8 cellular contexts compared by ENCODE assay signal in the genomic region with DNA sequence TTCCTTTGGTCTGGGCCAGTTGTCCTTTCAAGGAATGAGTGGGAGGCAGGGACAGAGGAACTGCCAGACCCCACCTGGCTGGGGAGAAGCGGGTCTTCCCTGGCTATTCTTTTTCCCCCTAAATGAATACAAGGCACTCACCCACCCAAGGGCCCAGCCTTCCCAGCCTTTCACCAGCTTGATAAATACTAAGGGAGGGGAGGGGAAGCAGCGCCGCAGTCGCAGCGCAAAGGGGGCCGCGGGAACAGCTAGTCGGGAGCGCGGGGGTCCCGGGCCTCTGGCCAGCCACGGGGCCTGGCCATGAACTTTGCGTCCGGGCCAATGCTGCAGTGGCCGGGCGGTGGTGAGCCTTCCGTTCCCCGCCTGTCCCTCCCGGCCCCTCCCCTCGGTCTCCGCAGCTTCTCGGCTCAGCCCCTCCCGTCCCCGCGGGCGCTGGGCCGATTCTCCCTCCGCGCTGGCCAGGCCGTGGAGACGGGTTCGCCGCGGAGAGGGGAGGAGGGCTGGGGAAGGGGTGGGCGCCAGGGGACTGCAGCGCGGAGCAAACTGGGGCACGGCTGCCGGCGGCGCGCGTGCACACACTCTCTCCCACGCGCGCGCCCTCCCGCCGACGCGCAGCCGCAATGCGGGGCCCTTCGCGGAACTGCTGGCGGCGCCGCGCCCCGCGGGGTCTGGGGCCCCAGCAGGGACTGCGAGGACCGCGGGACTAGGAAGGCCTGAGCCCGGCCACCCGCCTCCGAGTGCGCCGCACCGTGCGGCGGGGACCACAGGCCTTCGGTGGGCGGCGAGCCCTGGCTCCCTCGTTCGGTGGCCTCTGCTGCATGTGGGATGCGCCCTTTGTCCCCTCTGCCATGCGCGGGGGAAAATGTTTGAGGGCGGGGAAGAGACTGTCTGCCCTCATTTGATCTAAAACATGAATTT.
A peak's percentile ranks its signal among the peaks of the same experiment; 100 is the strongest.
DNase-seq lines count a peak whose midpoint lies in the region; ATAC-seq, FAIRE-seq and TF ChIP-seq lines count a peak whose summit lies in the region.

No MANE protein-coding gene starts in this region.

- H3K27me3 ChIP-seq in SJSA1 (replicated peaks) (peaks cover 49% of the 10 kb centered on the region), adrenal gland (no peaks in the 10 kb centered on the region), left ventricle myocardium inferior (ENCODE audit: low read depth) (peaks cover under 1% of the 10 kb centered on the region), pancreas (no peaks in the 10 kb centered on the region)

- no peaks in the 10 kb centered on the region for H3K9me3 ChIP-seq in SJSA1 (replicated peaks)
- H3K9me3 ChIP-seq in adrenal gland (replicated peaks in 1 of 3), result no peaks in the 10 kb centered on the region
- no peaks in the 10 kb centered on the region for H3K9me3 ChIP-seq in left ventricle myocardium inferior (replicated peaks)
- H3K9me3 ChIP-seq in pancreas, result no peaks in the 10 kb centered on the region

- no peaks in the 10 kb centered on the region for H3K36me3 ChIP-seq in SJSA1
- no peaks in the 10 kb centered on the region for H3K36me3 ChIP-seq in adrenal gland (replicated peaks in 1 of 2)
- no peaks in the 10 kb centered on the region for H3K36me3 ChIP-seq in left ventricle myocardium inferior
- no peaks in the 10 kb centered on the region for H3K36me3 ChIP-seq in pancreas

- H3K27ac ChIP-seq in SJSA1 (no peak overlapping the region), adrenal gland (peak overlapping the region in 1 of 5 donors; percentile 54), left ventricle myocardium inferior (replicated peaks) (peak overlapping the region; percentile 73), pancreas (no peak overlapping the region)

- peak in 1 of 2 donors; percentile 14 for TF ChIP-seq POLR2A in adrenal gland (IDR thresholded peaks at IDR 0.05)

- DNase-seq in activated gamma-delta T cell treated with Interleukin-2 at 50 U/mL for 16 hours (peak; percentile 32), activated gamma-delta T cell (lab: John Stamatoyannopoulos, UW) (no peak), SJSA1 (ENCODE audit: low read depth in 1 of 2, low spot score in 2 of 2) (peak in 1 of 2 experiments; percentile 23), adrenal gland (peak in 5 of 7 donors; percentile 16 to 63 (median 38)), left ventricle myocardium inferior (peak; percentile 74), pancreas (peak in 4 of 6 donors; percentile 17 to 74 (median 40))

- no peak for FAIRE-seq in pancreas (lab: Jason Lieb, UNC)

- TF ChIP-seq CTCF in adrenal gland (IDR thresholded peaks at IDR 0.05), result no peak
- no peak for TF ChIP-seq CTCF in left ventricle myocardium inferior (IDR thresholded peaks at IDR 0.05; ENCODE audit: borderline replicate concordance)
- no peak for TF ChIP-seq CTCF in pancreas (IDR thresholded peaks at IDR 0.05)

- peak; percentile 80 to 87 (median 84) for ATAC-seq in pancreas
- ATAC-seq in HG02763 (IDR thresholded peaks at IDR 0.05; ENCODE audit: unreplicated experiment), result no peak
- ATAC-seq in HG03196 (IDR thresholded peaks at IDR 0.05; ENCODE audit: unreplicated experiment), result no peak

- intact Hi-C loops in adrenal gland (cut with DNase I) (no loop called here), left ventricle myocardium inferior (cut with micrococcal nuclease) (no loop called here), pancreas (cut with DNase I) (loop anchor here in 1 of 3 donors (10.0 kb wide), 1 partner anchor 665 kb away; no protein-coding TSS in a partner anchor)

- H3K4me3 ChIP-seq in SJSA1 (peak overlapping the region; percentile 40), adrenal gland (peak overlapping the region in 3 of 4 donors; percentile 24 to 85 (median 55)), left ventricle myocardium inferior (peak overlapping the region; percentile 86), pancreas (peak overlapping the region; percentile 42 to 84 (median 47))

- peaks cover 9% of the 10 kb centered on the region for H3K4me1 ChIP-seq in SJSA1 (replicated peaks)
- peaks cover 0 to 8% of the 10 kb centered on the region in 2 donors for H3K4me1 ChIP-seq in adrenal gland (replicated peaks in 1 of 2)
- H3K4me1 ChIP-seq in left ventricle myocardium inferior, result peaks cover 16% of the 10 kb centered on the region
- H3K4me1 ChIP-seq in pancreas, result no peaks in the 10 kb centered on the region

- 1 to 7% (median 2%) methylated on average over 14 to 81 of the region's 81 CpGs for WGBS in adrenal gland, 4 donors
- 2% methylated on average over 50 to 81 of the region's 81 CpGs for WGBS in pancreas, 2 donors

Comparison
In these comparisons a context has a peak if more than half of its experiments do, and no peak if none do; other contexts are left out.
1. ATAC-seq: peak in pancreas (4 of 4); none in HG02763 (single experiment) and HG03196 (single experiment).
2. Peak in every context shown above with its lines, with median percentiles within 50 percentile points of each other: H3K4me3 ChIP-seq.